In genomic region chr4:83855044-83855443, GRCh38 we compare ENCODE assay signal across 1 cellular context.
TF ChIP-seq lines count a peak whose summit lies in the region.

No MANE protein-coding gene starts in this region.

TF ChIP-seq in H1, 55 proteins besides CTCF, POLR2A, EP300 and RAD21:
- TF ChIP-seq TCF12 (IDR thresholded peaks at IDR 0.05; ENCODE audit: low read depth, low read length) (no peak), USF2 (IDR thresholded peaks at IDR 0.05; ENCODE audit: low read length) (no peak)
